9 cellular contexts compared by ENCODE assay signal in the genomic region with DNA sequence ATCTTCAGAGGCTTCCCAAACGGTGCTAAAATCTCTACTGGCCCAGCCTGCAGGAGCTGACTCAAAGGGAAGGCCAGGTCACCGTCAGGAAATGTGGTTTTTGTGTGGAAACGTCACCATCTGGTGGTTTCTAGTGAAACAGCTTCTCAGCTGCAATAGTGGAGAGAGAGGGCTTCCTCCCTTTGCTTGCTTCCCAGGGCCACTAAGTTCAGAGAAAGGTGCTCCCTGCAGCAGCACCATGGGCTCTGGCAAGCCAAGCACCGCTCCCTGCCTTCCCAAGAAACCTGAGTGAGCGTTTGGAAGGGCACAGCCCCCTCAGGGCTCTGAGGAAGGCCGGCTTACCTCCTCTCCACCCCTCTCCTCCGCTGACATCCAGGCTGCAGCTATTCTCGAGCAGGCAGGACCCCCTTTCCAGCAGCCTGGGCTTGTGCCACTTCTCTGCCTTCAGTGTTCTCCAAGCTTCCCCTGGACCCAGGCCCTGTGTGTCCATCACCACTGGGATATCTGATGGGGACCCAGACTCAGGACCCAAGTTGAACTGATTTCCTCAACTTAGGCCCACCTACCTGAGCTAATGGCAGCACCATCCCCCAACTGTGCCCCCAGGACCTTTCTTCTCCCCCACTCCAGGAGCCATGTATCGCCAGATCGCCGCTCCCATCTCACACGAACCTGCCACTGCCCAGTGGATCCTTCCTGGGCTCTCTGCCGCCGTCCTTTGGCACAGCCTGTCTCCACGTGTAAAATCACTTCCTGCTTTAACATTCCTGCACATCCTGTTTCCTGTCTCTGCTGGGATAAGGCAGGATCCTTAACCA. TPM values are rescaled to one million over a fixed set of nuclear protein-coding genes. Genes with fewer than 3 reads are reported as not detected.
DNase-seq lines count a peak whose midpoint lies in the region; ATAC-seq, FAIRE-seq and TF ChIP-seq lines count a peak whose summit lies in the region.
"Had no signal": no experiment of that assay in that cellular context is flagged by ENCODE, and none has a peak within 500 bp of the region (broad histone marks: within the 10 kb centered on the region; RNA-seq: fewer than 3 reads in every experiment).

No MANE protein-coding gene starts in this region.

- H3K18ac ChIP-seq in H9 (ENCODE audit: insufficient read length, low read depth, low read length) = no peak overlapping the region

- H3K27me3 ChIP-seq in GM06990 (replicated peaks; ENCODE audit: control insufficient read depth, insufficient read depth, low read length) (no peaks in the 10 kb centered on the region), H9 (ENCODE audit: insufficient read depth, low read length) (no peaks in the 10 kb centered on the region), endothelial cell of umbilical vein (ENCODE audit: control insufficient read depth in 2 of 2, insufficient read depth in 2 of 2, low read length in 2 of 2) (no peaks in the 10 kb centered on the region)

- no TSS peak for BruUV-seq in endothelial cell of umbilical vein (replicated peaks; lab: Mats Ljungman, UMichigan)

- H3K9ac ChIP-seq in H9 (ENCODE audit: extremely low read depth, insufficient read length, low read length) (no peak overlapping the region), SK-N-MC (ENCODE audit: insufficient read length) (no peak overlapping the region), endothelial cell of umbilical vein (replicated peaks; ENCODE audit: extremely low read depth, insufficient read depth, low read length) (no peak overlapping the region)

- H2AFZ ChIP-seq in H9 (ENCODE audit: low read length) = no peak overlapping the region
- no peak overlapping the region for H2AFZ ChIP-seq in endothelial cell of umbilical vein (ENCODE audit: low read depth, low read length)

- POLR2A ChIA-PET in endothelial cell of umbilical vein (lab: Charles Lee) = no interaction called here

- H3K27ac Mint-ChIP-seq in H9 (peak overlapping the region in 2 of 3 experiments; percentile 39 to 94; a peak in 5 of 7 replicates), natural killer cell (peak overlapping the region; percentile 43 to 76)

- H3K79me1 ChIP-seq in H9 (ENCODE audit: insufficient read depth, low read depth, low read length, poor library complexity, severe bottlenecking) = no peaks in the 10 kb centered on the region

- CTCF ChIA-PET in endothelial cell of umbilical vein (lab: Charles Lee) = interaction anchor here (1.1 to 4.6 kb wide), 6 partner anchors 701 to 761 kb away, joined by 6 to 66 read pairs (median 8); no protein-coding TSS in a partner anchor

- H4K5ac ChIP-seq in H9 (ENCODE audit: insufficient read length, low read depth, low read length) = no peak overlapping the region

- H3K9me3 Mint-ChIP-seq in H9 (peaks cover 12 to 16% of the 10 kb centered on the region in 2 experiments), natural killer cell (no peaks in the 10 kb centered on the region)

- H4K91ac ChIP-seq in H9 (ENCODE audit: insufficient read length, low read depth, low read length) = no peak overlapping the region

- H3T11ph ChIP-seq in H9 (ENCODE audit: low read length) = no peak overlapping the region

- no peaks in the 10 kb centered on the region for H3K23me2 ChIP-seq in H9 (ENCODE audit: insufficient read length, low read depth, low read length, poor library complexity, severe bottlenecking)

- H3K9me3 ChIP-seq in H9 (ENCODE audit: control insufficient read depth, low read depth, low read length) (no peaks in the 10 kb centered on the region), SK-N-MC (ENCODE audit: low read depth, low read length) (no peaks in the 10 kb centered on the region), endothelial cell of umbilical vein (replicated peaks; ENCODE audit: control insufficient read depth, insufficient read depth, low read length) (no peaks in the 10 kb centered on the region)

- no peak overlapping the region for H3K56ac ChIP-seq in H9 (ENCODE audit: insufficient read length, low read depth, low read length)

- ATAC-seq in natural killer cell = peak in 2 of 3 donors; percentile 45 to 67

- no peak overlapping the region for H2BK5ac ChIP-seq in H9 (ENCODE audit: insufficient read length, low read length)

- no peak for TF ChIP-seq POLR2A in endothelial cell of umbilical vein (IDR thresholded peaks at IDR 0.05; ENCODE audit: low read depth, low read length)

- H3K36me3 Mint-ChIP-seq in H9 (ENCODE audit: insufficient read depth in 1 of 3, low read depth in 3 of 3) = peaks cover 0 to 14% (median 1%) of the 10 kb centered on the region in 3 experiments; a peak in 4 of 7 replicates
- H3K36me3 Mint-ChIP-seq in natural killer cell = no peaks in the 10 kb centered on the region

- H3K27me3 Mint-ChIP-seq in H9 (ENCODE audit: low read depth) = peaks cover 16% of the 10 kb centered on the region
- H3K27me3 Mint-ChIP-seq in natural killer cell (ENCODE audit: low read depth in 2 of 2) = no peaks in the 10 kb centered on the region

- H3K36me3 ChIP-seq in GM06990 (ENCODE audit: control insufficient read depth, insufficient read depth, low read length) (no peaks in the 10 kb centered on the region), SK-N-MC (ENCODE audit: insufficient read depth, low read length) (no peaks in the 10 kb centered on the region), endothelial cell of umbilical vein (ENCODE audit: control insufficient read depth in 2 of 2, extremely low read depth in 1 of 2, insufficient read depth in 2 of 2, low read length in 2 of 2) (no peaks in the 10 kb centered on the region)

- peak; percentile 83 for DNase-seq in AG20443 (ENCODE audit: low spot score)
- no peak for DNase-seq in GM06990 (ENCODE audit: extremely low read depth, insufficient read length)
- peak; percentile 82 for DNase-seq in H9
- DNase-seq in LHCN-M2 (ENCODE audit: low read depth) = peak; percentile 8
- peak; percentile 5 for DNase-seq in SK-N-MC (ENCODE audit: low read depth, low spot score)
- DNase-seq in endothelial cell of umbilical vein (ENCODE audit: low read depth, low spot score) = peak; percentile 43
- no peak for DNase-seq in natural killer cell
- DNase-seq in dedifferentiated amniotic fluid mesenchymal stem cell (ENCODE audit: extremely low spot score) = no peak

- no peak overlapping the region for H2AK5ac ChIP-seq in H9 (ENCODE audit: insufficient read length, low read length)

- H2BK12ac ChIP-seq in H9 (ENCODE audit: insufficient read length, low read depth, low read length) = no peak overlapping the region

- H3K9me1 ChIP-seq in endothelial cell of umbilical vein (replicated peaks; ENCODE audit: control insufficient read depth, extremely low read depth, insufficient read depth, low read length) = no peaks in the 10 kb centered on the region

- H3K4me1 ChIP-seq in H9 (ENCODE audit: insufficient read depth, low read length) (no peaks in the 10 kb centered on the region), endothelial cell of umbilical vein (ENCODE audit: control insufficient read depth, extremely low read depth, insufficient read depth, low read length) (no peaks in the 10 kb centered on the region)

- H3K79me2 ChIP-seq in H9 (ENCODE audit: insufficient read depth, low read length) = no peaks in the 10 kb centered on the region
- no peaks in the 10 kb centered on the region for H3K79me2 ChIP-seq in endothelial cell of umbilical vein (ENCODE audit: control insufficient read depth, insufficient read depth, low read length)

- H3K4me2 ChIP-seq in H9 (ENCODE audit: insufficient read depth, insufficient read length, low read length) = no peak overlapping the region
- H3K4me2 ChIP-seq in endothelial cell of umbilical vein (ENCODE audit: insufficient read depth, low read length) = no peak overlapping the region

- no peak overlapping the region for H2BK15ac ChIP-seq in H9 (ENCODE audit: low read depth, low read length)

- H3K23ac ChIP-seq in H9 (ENCODE audit: insufficient read length, low read depth, low read length) = no peak overlapping the region

- no peak overlapping the region for H2BK20ac ChIP-seq in H9 (ENCODE audit: low read depth, low read length, poor library complexity, severe bottlenecking)

- H3K14ac ChIP-seq in H9 (ENCODE audit: insufficient read depth, low read length) = no peak overlapping the region

- TF ChIP-seq CTCF in GM06990 (IDR thresholded peaks at IDR 0.05; ENCODE audit: insufficient read depth, low read length, poor library complexity, severe bottlenecking) (peak; percentile 52), H9 (conservative IDR thresholded peaks at IDR 0.05) (peak; percentile 83), endothelial cell of umbilical vein (IDR thresholded peaks at IDR 0.05; ENCODE audit: extremely low read depth in 1 of 2, insufficient read depth in 1 of 2, low read depth in 1 of 2, low read length in 2 of 2) (peak; percentile 60), natural killer cell (IDR thresholded peaks at IDR 0.05) (peak; percentile 17)

- H3K27ac ChIP-seq in H9 (ENCODE audit: insufficient read length, low read depth, low read length) (no peak overlapping the region), SK-N-MC (no peak overlapping the region), endothelial cell of umbilical vein (ENCODE audit: insufficient read depth, low read depth, low read length) (no peak overlapping the region)

- no peak overlapping the region for H3K4ac ChIP-seq in H9 (ENCODE audit: low read depth, low read length)

- WGBS in H9 (ENCODE audit: extremely low coverage, insufficient read length, low lambda C conversion rate) = no CpG with 5 or more reads among the region's 15 CpGs

- H3K4me3 Mint-ChIP-seq in H9 (no peak overlapping the region), natural killer cell (no peak overlapping the region)

- dilution Hi-C loops in endothelial cell of umbilical vein (cut with MboI; ENCODE audit: extremely low pct_ligation_motif_present, low sequenced_read_pairs) = no loop called here

- FAIRE-seq in endothelial cell of umbilical vein (lab: Jason Lieb, UNC) = peak; percentile 78

- H4K20me1 ChIP-seq in H9 (ENCODE audit: control insufficient read depth, insufficient read depth, insufficient read length) (no peaks in the 10 kb centered on the region), endothelial cell of umbilical vein (replicated peaks; ENCODE audit: control insufficient read depth, extremely low read depth, insufficient read depth, low read length) (no peaks in the 10 kb centered on the region)

- no peak overlapping the region for H2BK120ac ChIP-seq in H9 (ENCODE audit: low read depth, low read length, poor library complexity, severe bottlenecking)

- intact Hi-C loops in endothelial cell of umbilical vein (cut with micrococcal nuclease) (loop anchor here (1.0 to 10.0 kb wide), 3 partner anchors 752 to 1781 kb away; no protein-coding TSS in a partner anchor), natural killer cell (cut with micrococcal nuclease) (no loop called here)

- H3K4me1 Mint-ChIP-seq in H9 = peaks cover 10 to 13% of the 10 kb centered on the region in 2 experiments
- H3K4me1 Mint-ChIP-seq in natural killer cell = peaks cover 15 to 24% of the 10 kb centered on the region in 2 donors

- no peak overlapping the region for H3K4me3 ChIP-seq in GM06990 (replicated peaks; ENCODE audit: low read depth, low read length)
- H3K4me3 ChIP-seq in SK-N-MC = no peak overlapping the region
- H3K4me3 ChIP-seq in endothelial cell of umbilical vein (replicated peaks in 1 of 3; ENCODE audit: insufficient read depth in 1 of 3, low read depth in 1 of 3, low read length in 3 of 3) = no peak overlapping the region

- H4K8ac ChIP-seq in H9 (replicated peaks; ENCODE audit: insufficient read length, low read depth, low read length) = no peak overlapping the region

RNA-seq across cellular contexts. Expression of a gene that starts 9.8 kb away (rescaled TPM):
- total RNA-seq in H9 (2021) = not detected in 2 replicates
- not detected in 2 replicates for total RNA-seq in LHCN-M2 (2014; rRNA removed)
- not detected for polyA plus RNA-seq in LHCN-M2 (2012)
- total RNA-seq in endothelial cell of umbilical vein = not detected in 2 replicates
- not detected in 2 replicates for polyA plus RNA-seq in endothelial cell of umbilical vein
- not detected in 2 replicates for polyA plus RNA-seq in endothelial cell of umbilical vein (2011; cell fraction: cytosol; rRNA removed)
- polyA plus RNA-seq in endothelial cell of umbilical vein (2011; cell fraction: nucleus; rRNA removed) = not detected in 2 replicates
- not detected in 2 replicates for polyA plus RNA-seq in endothelial cell of umbilical vein (2012)
- not detected in 2 replicates for polyA minus RNA-seq in endothelial cell of umbilical vein
- not detected for polyA minus RNA-seq in endothelial cell of umbilical vein (2011; cell fraction: cytosol; rRNA and poly(A)+ RNA removed)
- polyA minus RNA-seq in endothelial cell of umbilical vein (2011; cell fraction: nucleus; rRNA and poly(A)+ RNA removed) = not detected in 2 replicates
- not detected for total RNA-seq in natural killer cell
- total RNA-seq: T-helper 1 cell treated with Interleukin-12 subunit alpha and Interleukin-12 subunit beta and Interleukin-4 antibody, amounts not matched to agents 30 ng/mL and 1 ng/mL, for 36 hours had no signal

Comparison
In these comparisons a context has a peak if more than half of its experiments do, and no peak if none do; other contexts are left out.
1. DNase-seq: peak in AG20443 (single experiment), H9 (single experiment), LHCN-M2 (single experiment), SK-N-MC (single experiment) and endothelial cell of umbilical vein (single experiment); none in GM06990 (single experiment), natural killer cell (single experiment) and dedifferentiated amniotic fluid mesenchymal stem cell (single experiment).
2. CTCF ChIP-seq: peak in every context shown above with its lines; median percentile 83 in H9; 60 in endothelial cell of umbilical vein; 52 in GM06990; 17 in natural killer cell.